Comparison of ENCODE assay signal across 16 cellular contexts in the genomic region with DNA sequence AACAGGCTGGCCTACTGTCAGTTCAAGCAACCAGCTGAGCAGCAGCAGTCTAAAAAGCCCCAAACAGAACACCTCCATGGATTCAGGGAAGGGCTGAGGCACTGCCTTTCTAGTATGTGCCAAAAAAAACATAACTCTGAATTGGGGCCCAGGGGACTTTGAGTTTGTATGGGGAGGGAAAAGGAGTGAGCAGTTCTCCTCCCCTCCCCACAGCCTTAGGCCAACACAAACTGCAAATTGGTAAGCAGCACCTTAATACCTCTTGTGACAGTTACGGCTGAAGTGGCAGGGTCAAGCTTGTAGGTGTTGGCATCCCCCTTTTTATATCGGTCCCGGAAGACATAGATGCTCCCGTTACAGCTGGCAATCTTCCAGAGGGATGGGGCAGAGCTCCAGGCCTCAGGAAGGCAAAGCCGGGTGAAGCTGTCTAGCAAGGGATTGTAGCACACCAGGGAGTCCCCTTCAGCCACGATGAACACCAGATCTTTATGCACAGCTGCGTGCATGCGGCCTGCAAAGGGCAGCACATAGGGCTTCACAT. TPM values are rescaled to one million over a fixed set of nuclear protein-coding genes. Genes with fewer than 3 reads are reported as not detected.
DNase-seq lines count a peak whose midpoint lies in the region; ATAC-seq, FAIRE-seq and TF ChIP-seq lines count a peak whose summit lies in the region.
"Had no signal": no experiment of that assay in that cellular context is flagged by ENCODE, and none has a peak within 500 bp of the region (broad histone marks: within the 10 kb centered on the region; RNA-seq: fewer than 3 reads in every experiment).

No MANE protein-coding gene starts in this region.

- intact Hi-C loops in K562 (cut with micrococcal nuclease): no loop called here
- intact Hi-C loops in left ventricle myocardium inferior (cut with micrococcal nuclease): no loop called here

- no peak for TF ChIP-seq POLR2A in K562 (conservative IDR thresholded peaks at IDR 0.05)

- no peaks in the 10 kb centered on the region for H3F3A ChIP-seq in Loucy (ENCODE audit: low read depth)

- POLR2A ChIA-PET in K562 (lab: Yijun Ruan, JAX): interaction anchor here (1.1 to 3.1 kb wide), 5 partner anchors 8 to 22 kb away, joined by 3 to 17 read pairs (median 3); a partner anchor contains a TSS

- CTCF ChIA-PET in K562 (lab: Yijun Ruan, JAX; ENCODE audit: low intra/inter-chr PET ratio): no interaction called here

- H3K4me1 ChIP-seq in Loucy (ENCODE audit: insufficient read depth, low read length, poor library complexity, severe bottlenecking) (peaks cover 24% of the 10 kb centered on the region), K562 (replicated peaks in 1 of 2; ENCODE audit: control insufficient read depth in 2 of 2, insufficient read depth in 2 of 2, low read length in 2 of 2) (peaks cover 6 to 10% of the 10 kb centered on the region in 2 experiments; a peak in 4 of 5 replicates), left ventricle myocardium inferior (peaks cover 44% of the 10 kb centered on the region)

- H3K36me3 ChIP-seq in Loucy (ENCODE audit: insufficient read depth, low read length) (peaks cover 34% of the 10 kb centered on the region; the same call in 1 of the 2 replicates), K562 (ENCODE audit: control insufficient read depth, insufficient read depth, low read length) (peaks cover 73% of the 10 kb centered on the region), left ventricle myocardium inferior (peaks cover 65% of the 10 kb centered on the region)

- H3K36me3 Mint-ChIP-seq in stimulated activated effector memory CD8-positive, alpha-beta T cell treated with anti-CD3 and anti-CD28 coated beads, Interleukin-12 subunit alpha, Interleukin-12 subunit beta, amount 100 ng/mL, for 72 hours: peaks cover 88% of the 10 kb centered on the region
- peaks cover 86% of the 10 kb centered on the region for H3K36me3 Mint-ChIP-seq in activated T-helper 17 cell treated with anti-CD3 and anti-CD28 coated beads, Interleukin-2, amount 50 U/mL, for 72 hours (ENCODE audit: low read depth)

- in situ Hi-C loops in K562 (cut with MboI): no loop called here

- DNase-seq in K562 (ENCODE audit: extremely low read depth in 1 of 4, low spot score in 3 of 4) (peak in 2 of 4 experiments; percentile 13 to 15), left ventricle myocardium inferior (no peak), NCI-H2029 (lab: John Stamatoyannopoulos, UW) (no peak), AG08396 (ENCODE audit: low spot score) (no peak)
- no peak for DNase-seq in stimulated activated effector memory CD8-positive, alpha-beta T cell treated with anti-CD3 and anti-CD28 coated beads, Interleukin-12 subunit alpha, Interleukin-12 subunit beta, amount 100 ng/mL, for 72 hours (ENCODE audit: low spot score in 2 of 2)
- DNase-seq in activated naive CD4-positive, alpha-beta T cell treated with anti-CD3 and anti-CD28 coated beads, Interleukin-2, amount 50 U/mL, for 16 hours: no peak
- DNase-seq: activated CD8-positive, alpha-beta memory T cell treated with anti-CD3 and anti-CD28 coated beads, Interleukin-2, amount 50 U/mL, for 48 hours; NCI-H748 treated with DMSO at 0.1 percent for 48 hours had no signal

- WGBS in K562 (ENCODE audit: insufficient coverage, low coverage, missing lambda C conversion rate): 81% methylated on average over 8 of the region's 8 CpGs

- H3K9me1 ChIP-seq in K562 (ENCODE audit: control insufficient read depth, insufficient read depth, low read length): no peaks in the 10 kb centered on the region

- H3K4me3 Mint-ChIP-seq in stimulated activated effector memory CD8-positive, alpha-beta T cell treated with anti-CD3 and anti-CD28 coated beads, Interleukin-12 subunit alpha, Interleukin-12 subunit beta, amount 100 ng/mL, for 72 hours: no peak overlapping the region
- no peak overlapping the region for H3K4me3 Mint-ChIP-seq in activated T-helper 17 cell treated with anti-CD3 and anti-CD28 coated beads, Interleukin-2, amount 50 U/mL, for 72 hours
- H3K4me3 Mint-ChIP-seq: natural killer cell treated with Interleukin-12 subunit alpha and Interleukin-12 subunit beta and Interleukin-15 and Interleukin-18, amount 100 ng/mL, for 72 hours; WTC11 had no signal

- H3K9ac ChIP-seq in Loucy (ENCODE audit: low read depth, low read length, poor library complexity, severe bottlenecking) (no peak overlapping the region), K562 (ENCODE audit: insufficient read depth in 1 of 2, low read depth in 2 of 2, low read length in 2 of 2) (no peak overlapping the region)

- FAIRE-seq in K562 (lab: Jason Lieb, UNC): no peak
- FAIRE-seq: colon had no signal

- H3K27ac ChIP-seq in K562 (ENCODE audit: extremely low read depth, low read depth, low read length): no peak overlapping the region
- H3K27ac ChIP-seq in left ventricle myocardium inferior (replicated peaks): peak overlapping the region; percentile 62
- H3K27ac ChIP-seq: C4-2B, SJSA1 had no signal

- peak overlapping the region; percentile 58 for H3K27ac Mint-ChIP-seq in stimulated activated effector memory CD8-positive, alpha-beta T cell treated with anti-CD3 and anti-CD28 coated beads, Interleukin-12 subunit alpha, Interleukin-12 subunit beta, amount 100 ng/mL, for 72 hours
- no peak overlapping the region for H3K27ac Mint-ChIP-seq in activated T-helper 17 cell treated with anti-CD3 and anti-CD28 coated beads, Interleukin-2, amount 50 U/mL, for 72 hours
- H3K27ac Mint-ChIP-seq: natural killer cell treated with Interleukin-12 subunit alpha and Interleukin-12 subunit beta and Interleukin-15 and Interleukin-18, amount 100 ng/mL, for 72 hours; WTC11 had no signal

- no peaks in the 10 kb centered on the region for H3K9me3 Mint-ChIP-seq in stimulated activated effector memory CD8-positive, alpha-beta T cell treated with anti-CD3 and anti-CD28 coated beads, Interleukin-12 subunit alpha, Interleukin-12 subunit beta, amount 100 ng/mL, for 72 hours
- H3K9me3 Mint-ChIP-seq in activated T-helper 17 cell treated with anti-CD3 and anti-CD28 coated beads, Interleukin-2, amount 50 U/mL, for 72 hours: no peaks in the 10 kb centered on the region
- H3K9me3 Mint-ChIP-seq: natural killer cell treated with Interleukin-12 subunit alpha and Interleukin-12 subunit beta and Interleukin-15 and Interleukin-18, amount 100 ng/mL, for 72 hours; WTC11 had no signal

- H3K4me3 ChIP-seq in Loucy (ENCODE audit: low read length, poor library complexity, severe bottlenecking) (no peak overlapping the region), K562 (no peak overlapping the region), left ventricle myocardium inferior (no peak overlapping the region)
- H3K4me3 ChIP-seq: SJSA1 had no signal

- BruUV-seq in K562 (replicated peaks; lab: Mats Ljungman, UMichigan): no TSS peak

- no peaks in the 10 kb centered on the region for H3K27me3 Mint-ChIP-seq in activated T-helper 17 cell treated with anti-CD3 and anti-CD28 coated beads, Interleukin-2, amount 50 U/mL, for 72 hours
- H3K27me3 Mint-ChIP-seq: natural killer cell treated with Interleukin-12 subunit alpha and Interleukin-12 subunit beta and Interleukin-15 and Interleukin-18, amount 100 ng/mL, for 72 hours had no signal

- no peak for TF ChIP-seq RAD21 in K562 (CRISPR knock-in tag; conservative IDR thresholded peaks at IDR 0.05 in 1 of 2, IDR thresholded peaks at IDR 0.05 in 1 of 2)

- no peaks in the 10 kb centered on the region for H3K9me2 ChIP-seq in Loucy (replicated peaks; ENCODE audit: low read depth, low read length)

- H2AFZ ChIP-seq in Loucy (ENCODE audit: low read length) (no peak overlapping the region), K562 (ENCODE audit: low read depth, low read length) (no peak overlapping the region)

- H3K27me3 ChIP-seq in Loucy (ENCODE audit: insufficient read depth, low read length, poor library complexity, severe bottlenecking): no peaks in the 10 kb centered on the region
- H3K27me3 ChIP-seq in K562 (ENCODE audit: control insufficient read depth in 2 of 2, insufficient read depth in 2 of 2, low read length in 2 of 2): no peaks in the 10 kb centered on the region
- no peaks in the 10 kb centered on the region for H3K27me3 ChIP-seq in left ventricle myocardium inferior (ENCODE audit: low read depth)
- H3K27me3 ChIP-seq: SJSA1 had no signal

- H3K4me2 ChIP-seq in Loucy (ENCODE audit: low read depth, low read length, poor library complexity, severe bottlenecking): peak overlapping the region; percentile 1
- H3K4me2 ChIP-seq in K562 (ENCODE audit: insufficient read depth, low read length): no peak overlapping the region

- peaks cover 10% of the 10 kb centered on the region for H3K4me1 Mint-ChIP-seq in stimulated activated effector memory CD8-positive, alpha-beta T cell treated with anti-CD3 and anti-CD28 coated beads, Interleukin-12 subunit alpha, Interleukin-12 subunit beta, amount 100 ng/mL, for 72 hours
- peaks cover 7% of the 10 kb centered on the region for H3K4me1 Mint-ChIP-seq in activated T-helper 17 cell treated with anti-CD3 and anti-CD28 coated beads, Interleukin-2, amount 50 U/mL, for 72 hours

- H4K20me1 ChIP-seq in Loucy (ENCODE audit: insufficient read depth, low read length, poor library complexity, severe bottlenecking) (peaks cover 18% of the 10 kb centered on the region), K562 (replicated peaks; ENCODE audit: control insufficient read depth, insufficient read depth, low read length) (no peaks in the 10 kb centered on the region)

- H3K79me2 ChIP-seq in Loucy (ENCODE audit: insufficient read depth, low read length): peaks cover 79% of the 10 kb centered on the region
- peaks cover 22% of the 10 kb centered on the region for H3K79me2 ChIP-seq in K562 (ENCODE audit: control insufficient read depth, insufficient read depth, low read length)

- TF ChIP-seq CTCF in Loucy (conservative IDR thresholded peaks at IDR 0.05; ENCODE audit: low read length) (no peak), K562 (IDR thresholded peaks at IDR 0.05 in 2 of 3, conservative IDR thresholded peaks at IDR 0.05 in 1 of 3; ENCODE audit: insufficient read depth in 2 of 3, low read depth in 1 of 3, low read length in 3 of 3) (no peak), left ventricle myocardium inferior (IDR thresholded peaks at IDR 0.05; ENCODE audit: borderline replicate concordance) (no peak)

- TF ChIP-seq EP300 in K562 (IDR thresholded peaks at IDR 0.05; ENCODE audit: low read length): no peak

- ATAC-seq in K562: peak; percentile 8; the same call in 2 of the 3 replicates
- no peak for ATAC-seq in stimulated activated effector memory CD8-positive, alpha-beta T cell treated with anti-CD3 and anti-CD28 coated beads, Interleukin-12 subunit alpha, Interleukin-12 subunit beta, amount 100 ng/mL, for 72 hours
- ATAC-seq in activated T-helper 17 cell treated with anti-CD3 and anti-CD28 coated beads, Interleukin-2, amount 50 U/mL, for 72 hours (replicated peaks): no peak
- ATAC-seq: natural killer cell treated with Interleukin-12 subunit alpha and Interleukin-12 subunit beta and Interleukin-15 and Interleukin-18, amount 100 ng/mL, for 72 hours; WTC11 had no signal

- H3K9me3 ChIP-seq in Loucy (ENCODE audit: insufficient read depth, low read depth, low read length) (no peaks in the 10 kb centered on the region), K562 (replicated peaks; ENCODE audit: control insufficient read depth, insufficient read depth, low read depth, low read length) (no peaks in the 10 kb centered on the region), left ventricle myocardium inferior (replicated peaks) (no peaks in the 10 kb centered on the region)
- H3K9me3 ChIP-seq: SJSA1 had no signal

RNA-seq across cellular contexts. Expression of a gene that starts 6.0 kb away (rescaled TPM):
- total RNA-seq in K562 (2011; cell fraction: chromatin; rRNA removed; ENCODE audit: low replicate concordance): 9.0 and 15.8 TPM in 2 replicates
- total RNA-seq in K562 (2011; cell fraction: nucleolus; rRNA removed): 11.7 and 13.2 TPM in 2 replicates
- total RNA-seq in K562 (2011; cell fraction: nucleoplasm; rRNA removed): 11.6 and 13.4 TPM in 2 replicates
- total RNA-seq in K562 (2014; rRNA removed) (9.1 and 11.2 TPM in 2 replicates), K562 (2014; rRNA removed; fragmentation: Illumina TruSeq; extraction: Trizol) (13.6 TPM in 2 replicates), K562 (2015; rRNA removed; fragmentation: Illumina TruSeq; extraction: Trizol) (13.3 and 13.6 TPM in 2 replicates), K562 (2021) (11.0 and 12.9 TPM in 2 replicates), left ventricle myocardium inferior (14.2 TPM)
- polyA plus RNA-seq in K562 (2011; rRNA removed) (16.9 and 18.2 TPM in 2 replicates), K562 (2014; fragmentation: Illumina TruSeq; extraction: Trizol) (13.0 and 13.1 TPM in 2 replicates), K562 (2014; fragmentation: Nextera tagmentation; extraction: Ambion mirVana) (10 to 100 TPM; 30.1 to 33.9 TPM), K562 (2014; rRNA removed) (7.0 and 10.1 TPM in 2 replicates)
- 16.9 and 19.8 TPM in 2 replicates for polyA plus RNA-seq in K562 (2011; cell fraction: cytosol; rRNA removed)
- polyA plus RNA-seq in K562 (2011; cell fraction: nucleus; rRNA removed): 6.6 and 9.4 TPM in 2 replicates
- 9.4 and 13.6 TPM in 2 replicates for polyA plus RNA-seq in K562 (2012)
- 21.9 and 23.1 TPM in 2 replicates for polyA minus RNA-seq in K562 (2011; rRNA and poly(A)+ RNA removed)
- 8.3 and 9.2 TPM in 2 replicates for polyA minus RNA-seq in K562 (2011; cell fraction: cytosol; rRNA and poly(A)+ RNA removed)
- 5.4 and 10.0 TPM in 2 replicates for polyA minus RNA-seq in K562 (2011; cell fraction: nucleus; rRNA and poly(A)+ RNA removed)
- 10 to 100 TPM; 26.9 to 27.3 TPM for total RNA-seq in activated T-helper 17 cell treated with anti-CD3 and anti-CD28 coated beads, Interleukin-2, amount 50 U/mL, for 72 hours

RNA-seq across cellular contexts. Expression of a gene that starts 6.1 kb away (rescaled TPM):
- 228 and 279 TPM in 2 replicates for total RNA-seq in K562 (2011; cell fraction: chromatin; rRNA removed; ENCODE audit: low replicate concordance)
- 212 and 223 TPM in 2 replicates for total RNA-seq in K562 (2011; cell fraction: nucleolus; rRNA removed)
- total RNA-seq in K562 (2011; cell fraction: nucleoplasm; rRNA removed): 239 and 241 TPM in 2 replicates
- total RNA-seq in K562 (2014; rRNA removed) (203 and 207 TPM in 2 replicates), K562 (2014; rRNA removed; fragmentation: Illumina TruSeq; extraction: Trizol) (191 and 192 TPM in 2 replicates), K562 (2015; rRNA removed; fragmentation: Illumina TruSeq; extraction: Trizol) (190 and 191 TPM in 2 replicates), K562 (2021) (229 and 238 TPM in 2 replicates), left ventricle myocardium inferior (296 TPM)
- polyA plus RNA-seq in K562 (2011; rRNA removed) (302 and 343 TPM in 2 replicates), K562 (2014; fragmentation: Illumina TruSeq; extraction: Trizol) (194 and 197 TPM in 2 replicates), K562 (2014; fragmentation: Nextera tagmentation; extraction: Ambion mirVana) (10 to 100 TPM; 38.7 to 82.3 TPM), K562 (2014; rRNA removed) (341 and 353 TPM in 2 replicates)
- polyA plus RNA-seq in K562 (2011; cell fraction: cytosol; rRNA removed): 353 and 764 TPM in 2 replicates
- 319 and 323 TPM in 2 replicates for polyA plus RNA-seq in K562 (2011; cell fraction: nucleus; rRNA removed)
- 137 and 179 TPM in 2 replicates for polyA plus RNA-seq in K562 (2012)
- 180 and 229 TPM in 2 replicates for polyA minus RNA-seq in K562 (2011; rRNA and poly(A)+ RNA removed)
- 60.6 and 66.6 TPM in 2 replicates for polyA minus RNA-seq in K562 (2011; cell fraction: cytosol; rRNA and poly(A)+ RNA removed)
- 57.1 and 90.0 TPM in 2 replicates for polyA minus RNA-seq in K562 (2011; cell fraction: nucleus; rRNA and poly(A)+ RNA removed)
- 100 to 1,000 TPM in 1 of 2 donors, 10 to 100 TPM in 1; 90.3 to 167 TPM for total RNA-seq in activated T-helper 17 cell treated with anti-CD3 and anti-CD28 coated beads, Interleukin-2, amount 50 U/mL, for 72 hours

RNA-seq across cellular contexts. Expression of a gene that starts 7.4 kb away (rescaled TPM):
- 24.4 and 29.4 TPM in 2 replicates for total RNA-seq in K562 (2011; cell fraction: chromatin; rRNA removed; ENCODE audit: low replicate concordance)
- 46.2 and 48.8 TPM in 2 replicates for total RNA-seq in K562 (2011; cell fraction: nucleolus; rRNA removed)
- 40.4 and 62.1 TPM in 2 replicates for total RNA-seq in K562 (2011; cell fraction: nucleoplasm; rRNA removed)
- 140 and 146 TPM in 2 replicates for total RNA-seq in K562 (2014; rRNA removed)
- total RNA-seq in K562 (2014; rRNA removed; fragmentation: Illumina TruSeq; extraction: Trizol): 59.3 and 60.4 TPM in 2 replicates
- 61.2 and 65.3 TPM in 2 replicates for total RNA-seq in K562 (2015; rRNA removed; fragmentation: Illumina TruSeq; extraction: Trizol)
- 67.2 and 83.6 TPM in 2 replicates for total RNA-seq in K562 (2021)
- polyA plus RNA-seq in K562 (2011; rRNA removed): 69.8 and 80.0 TPM in 2 replicates
- 103 and 173 TPM in 2 replicates for polyA plus RNA-seq in K562 (2011; cell fraction: cytosol; rRNA removed)
- 29.7 and 32.6 TPM in 2 replicates for polyA plus RNA-seq in K562 (2011; cell fraction: nucleus; rRNA removed)
- polyA plus RNA-seq in K562 (2012): 73.7 and 80.8 TPM in 2 replicates
- polyA plus RNA-seq in K562 (2014; fragmentation: Illumina TruSeq; extraction: Trizol): 66.6 and 73.1 TPM in 2 replicates
- polyA plus RNA-seq in K562 (2014; fragmentation: Nextera tagmentation; extraction: Ambion mirVana): 10 to 100 TPM; 10.4 to 16.5 TPM
- 109 and 144 TPM in 2 replicates for polyA plus RNA-seq in K562 (2014; rRNA removed)
- 31.1 and 36.7 TPM in 2 replicates for polyA minus RNA-seq in K562 (2011; rRNA and poly(A)+ RNA removed)
- polyA minus RNA-seq in K562 (2011; cell fraction: cytosol; rRNA and poly(A)+ RNA removed): 23.8 and 30.2 TPM in 2 replicates
- polyA minus RNA-seq in K562 (2011; cell fraction: nucleus; rRNA and poly(A)+ RNA removed): 18.9 and 21.1 TPM in 2 replicates
- total RNA-seq in left ventricle myocardium inferior: 23.6 TPM
- 10 to 100 TPM; 17.8 to 39.1 TPM for total RNA-seq in activated T-helper 17 cell treated with anti-CD3 and anti-CD28 coated beads, Interleukin-2, amount 50 U/mL, for 72 hours

RNA-seq across cellular contexts. Expression of a gene that starts 13.7 kb away (rescaled TPM):
- total RNA-seq in K562 (2011; cell fraction: chromatin; rRNA removed; ENCODE audit: low replicate concordance): 0.49 and 0.51 TPM in 2 replicates
- 0.26 and 0.50 TPM in 2 replicates for total RNA-seq in K562 (2011; cell fraction: nucleolus; rRNA removed)
- total RNA-seq in K562 (2011; cell fraction: nucleoplasm; rRNA removed): 0.61 TPM in 1 of 2 replicates, not detected in the other
- total RNA-seq in K562 (2014; rRNA removed): 0.14 TPM in 1 of 2 replicates, not detected in the other
- total RNA-seq in K562 (2014; rRNA removed; fragmentation: Illumina TruSeq; extraction: Trizol): not detected in 2 replicates
- not detected in 2 replicates for total RNA-seq in K562 (2015; rRNA removed; fragmentation: Illumina TruSeq; extraction: Trizol)
- not detected in 2 replicates for total RNA-seq in K562 (2021)
- not detected in 2 replicates for polyA plus RNA-seq in K562 (2011; rRNA removed)
- polyA plus RNA-seq in K562 (2011; cell fraction: cytosol; rRNA removed): not detected in 2 replicates
- polyA plus RNA-seq in K562 (2011; cell fraction: nucleus; rRNA removed): 0.51 TPM in 1 of 2 replicates, not detected in the other
- not detected in 2 replicates for polyA plus RNA-seq in K562 (2012)
- polyA plus RNA-seq in K562 (2014; fragmentation: Illumina TruSeq; extraction: Trizol): not detected in 2 replicates
- not detected for polyA plus RNA-seq in K562 (2014; fragmentation: Nextera tagmentation; extraction: Ambion mirVana)
- 0.05 TPM in 1 of 2 replicates, not detected in the other for polyA plus RNA-seq in K562 (2014; rRNA removed)
- polyA minus RNA-seq in K562 (2011; rRNA and poly(A)+ RNA removed): 0.14 TPM in 1 of 2 replicates, not detected in the other
- not detected in 2 replicates for polyA minus RNA-seq in K562 (2011; cell fraction: cytosol; rRNA and poly(A)+ RNA removed)
- 0.13 and 0.44 TPM in 2 replicates for polyA minus RNA-seq in K562 (2011; cell fraction: nucleus; rRNA and poly(A)+ RNA removed)
- 0.22 TPM for total RNA-seq in left ventricle myocardium inferior
- total RNA-seq in activated T-helper 17 cell treated with anti-CD3 and anti-CD28 coated beads, Interleukin-2, amount 50 U/mL, for 72 hours: not detected
- total RNA-seq: fibroblast of villous mesenchyme, SJSA1 had no signal

RNA-seq across cellular contexts. Expression of a gene that starts 19.9 kb away (rescaled TPM):
- 291 and 350 TPM in 2 replicates for total RNA-seq in K562 (2011; cell fraction: chromatin; rRNA removed; ENCODE audit: low replicate concordance)
- 140 and 172 TPM in 2 replicates for total RNA-seq in K562 (2011; cell fraction: nucleolus; rRNA removed)
- 256 and 337 TPM in 2 replicates for total RNA-seq in K562 (2011; cell fraction: nucleoplasm; rRNA removed)
- total RNA-seq in K562 (2014; rRNA removed) (59.2 and 63.9 TPM in 2 replicates), K562 (2014; rRNA removed; fragmentation: Illumina TruSeq; extraction: Trizol) (77.4 and 79.1 TPM in 2 replicates), K562 (2015; rRNA removed; fragmentation: Illumina TruSeq; extraction: Trizol) (65.1 and 71.4 TPM in 2 replicates), K562 (2021) (102 and 111 TPM in 2 replicates), left ventricle myocardium inferior (88.6 TPM)
- polyA plus RNA-seq in K562 (2011; rRNA removed) (124 and 142 TPM in 2 replicates), K562 (2014; fragmentation: Illumina TruSeq; extraction: Trizol) (75.0 and 81.6 TPM in 2 replicates), K562 (2014; fragmentation: Nextera tagmentation; extraction: Ambion mirVana) (10 to 100 TPM; 11.3 to 21.6 TPM), K562 (2014; rRNA removed) (82.8 and 88.9 TPM in 2 replicates)
- 75.5 and 93.9 TPM in 2 replicates for polyA plus RNA-seq in K562 (2011; cell fraction: cytosol; rRNA removed)
- 276 and 281 TPM in 2 replicates for polyA plus RNA-seq in K562 (2011; cell fraction: nucleus; rRNA removed)
- 28.5 and 38.8 TPM in 2 replicates for polyA plus RNA-seq in K562 (2012)
- polyA minus RNA-seq in K562 (2011; rRNA and poly(A)+ RNA removed): 138 and 183 TPM in 2 replicates
- polyA minus RNA-seq in K562 (2011; cell fraction: cytosol; rRNA and poly(A)+ RNA removed): 71.5 and 87.3 TPM in 2 replicates
- 67.6 and 122 TPM in 2 replicates for polyA minus RNA-seq in K562 (2011; cell fraction: nucleus; rRNA and poly(A)+ RNA removed)
- 100 to 1,000 TPM; 118 to 143 TPM for total RNA-seq in activated T-helper 17 cell treated with anti-CD3 and anti-CD28 coated beads, Interleukin-2, amount 50 U/mL, for 72 hours
